Comparison of ENCODE assay signal across 14 cellular contexts in the genomic region with DNA sequence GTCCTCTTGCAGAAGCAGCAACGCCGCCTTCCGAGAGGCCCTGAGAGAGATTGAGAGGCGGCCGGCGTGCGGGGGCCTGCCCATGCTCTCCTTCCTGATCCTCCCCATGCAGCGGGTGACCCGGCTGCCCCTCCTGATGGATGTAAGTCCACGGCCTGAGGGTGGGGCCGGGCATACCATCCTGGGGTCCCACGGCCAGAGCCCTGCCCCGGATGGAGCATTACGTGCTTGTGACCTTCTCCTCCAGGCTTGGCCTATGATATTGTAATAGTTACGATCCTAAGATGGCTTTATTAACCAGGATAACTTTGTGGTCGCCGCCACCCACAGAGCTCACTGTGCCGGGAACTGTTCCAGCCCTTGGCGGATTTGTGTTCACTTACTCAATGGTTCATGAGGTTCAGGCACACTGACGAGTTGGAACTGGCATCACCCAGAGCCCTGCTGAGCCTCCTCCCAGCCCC. TPM values are rescaled to one million over a fixed set of nuclear protein-coding genes. Genes with fewer than 3 reads are reported as not detected.
DNase-seq lines count a peak whose midpoint lies in the region; ATAC-seq, FAIRE-seq and TF ChIP-seq lines count a peak whose summit lies in the region.
"Had no signal": no experiment of that assay in that cellular context is flagged by ENCODE, and none has a peak within 500 bp of the region (broad histone marks: within the 10 kb centered on the region; RNA-seq: fewer than 3 reads in every experiment).

No MANE protein-coding gene starts in this region.

- no peak for TF ChIP-seq CTCF in Panc1 (IDR thresholded peaks at IDR 0.05)
- no peak for TF ChIP-seq CTCF in prostate gland (IDR thresholded peaks at IDR 0.05)

- no TSS peak for BruUV-seq in Panc1 (replicated peaks; lab: Mats Ljungman, UMichigan)

- in situ Hi-C loops in Panc1 (cut with HindIII; ENCODE audit: low pct_unique_long_range_greater_than_20kb, low sequenced_read_pairs), result no loop called here

- TF ChIP-seq POLR2A in prostate gland (IDR thresholded peaks at IDR 0.05), result no peak

- H3K27ac ChIP-seq in Panc1 (ENCODE audit: low read length) (no peak overlapping the region), epithelial cell of prostate (peak overlapping the region; percentile 40), prostate gland (peak overlapping the region in 1 of 2 donors; percentile 5)
- H3K27ac ChIP-seq: stomach had no signal

- peak; percentile 31 for ATAC-seq in Panc1
- ATAC-seq in HG03460 (IDR thresholded peaks at IDR 0.05; ENCODE audit: unreplicated experiment), result no peak

- FAIRE-seq in frontal cortex (lab: Jason Lieb, UNC), result no peak

- CTCF ChIA-PET in Panc1 (lab: Charles Lee), result interaction anchor here (2.5 kb wide), 1 partner anchor 20 kb away, joined by 21 read pairs; no protein-coding TSS in a partner anchor

- DNase-seq in DMS79 treated with DMSO at 0.1 percent for 48 hours (lab: John Stamatoyannopoulos, UW), result peak; percentile 20
- no peak for DNase-seq in Panc1 (ENCODE audit: low read depth, low spot score)
- DNase-seq in epithelial cell of prostate (ENCODE audit: low read depth, low spot score), result peak; percentile 60
- DNase-seq in prostate gland (ENCODE audit: low spot score), result peak; percentile 74
- DNase-seq in SHP77 treated with DMSO at 0.1 percent for 48 hours (lab: John Stamatoyannopoulos, UW), result no peak
- DNase-seq in frontal cortex (ENCODE audit: low spot score in 2 of 2), result no peak
- no peak for DNase-seq in iPS-NIHi11 (ENCODE audit: low spot score)
- DNase-seq: activated CD8-positive, alpha-beta memory T cell treated with anti-CD3 and anti-CD28 coated beads, Interleukin-2, amount 50 U/mL, for 48 hours; aorta; NCI-H187 treated with DMSO at 0.1 percent for 48 hours; occipital lobe; stimulated activated CD4-positive, alpha-beta T cell treated with anti-CD3 and anti-CD28 coated beads, Interleukin-4, amount 100 ng/mL, for 24 hours; stomach had no signal

- no peaks in the 10 kb centered on the region for H3K27me3 ChIP-seq in Panc1 (ENCODE audit: control insufficient read depth, insufficient read depth, low read length)
- no peaks in the 10 kb centered on the region for H3K27me3 ChIP-seq in prostate gland (replicated peaks; ENCODE audit: insufficient read depth)

- POLR2A ChIA-PET in Panc1 (lab: Charles Lee), result no interaction called here

- H3K36me3 ChIP-seq in Panc1 (ENCODE audit: control insufficient read depth, insufficient read depth, low read length) (no peaks in the 10 kb centered on the region), prostate gland (no peaks in the 10 kb centered on the region)

- H3K4me3 ChIP-seq in Panc1 (ENCODE audit: low read depth in 2 of 2, low read length in 2 of 2) (no peak overlapping the region), prostate gland (no peak overlapping the region)
- H3K4me3 ChIP-seq: stomach had no signal

- H3K9me3 ChIP-seq in Panc1 (ENCODE audit: control insufficient read depth, insufficient read depth, low read depth, low read length) (no peaks in the 10 kb centered on the region), prostate gland (no peaks in the 10 kb centered on the region)
- H3K9me3 ChIP-seq: stomach had no signal

- 35% methylated on average over 20 of the region's 20 CpGs for WGBS in prostate gland

- intact Hi-C loops in Panc1 (cut with micrococcal nuclease; ENCODE audit: unreplicated experiment) (no loop called here), prostate gland (cut with DNase I) (no loop called here)

- peaks cover 22% of the 10 kb centered on the region for H3K4me1 ChIP-seq in Panc1 (ENCODE audit: control insufficient read depth, insufficient read depth, low read length)
- no peaks in the 10 kb centered on the region for H3K4me1 ChIP-seq in prostate gland (replicated peaks)

RNA-seq across cellular contexts. Expression of a gene that starts 18.9 kb away (rescaled TPM):
- total RNA-seq in Panc1 (2021; ENCODE audit: unreplicated experiment) (10.1 TPM), prostate gland (10 to 100 TPM; 25.2 to 25.4 TPM), frontal cortex (not detected)
- 7.8 TPM for polyA plus RNA-seq in Panc1 (2012; ENCODE audit: insufficient read length)

Comparison
In these comparisons a context has a peak if more than half of its experiments do, and no peak if none do; other contexts are left out.
1. DNase-seq: peak in DMS79 treated with DMSO at 0.1 percent for 48 hours (single experiment), epithelial cell of prostate (single experiment) and prostate gland (single experiment); none in Panc1 (single experiment), SHP77 treated with DMSO at 0.1 percent for 48 hours (single experiment), frontal cortex (0 of 2) and iPS-NIHi11 (single experiment).
2. RNA of a gene that starts 18.9 kb away (total RNA-seq): 25.2 to 25.4 TPM in prostate gland and 10.1 TPM in Panc1 (single experiment); not detected in frontal cortex (single experiment); every median in the first group is over 10 times any median in the second.